In the genomic region with DNA sequence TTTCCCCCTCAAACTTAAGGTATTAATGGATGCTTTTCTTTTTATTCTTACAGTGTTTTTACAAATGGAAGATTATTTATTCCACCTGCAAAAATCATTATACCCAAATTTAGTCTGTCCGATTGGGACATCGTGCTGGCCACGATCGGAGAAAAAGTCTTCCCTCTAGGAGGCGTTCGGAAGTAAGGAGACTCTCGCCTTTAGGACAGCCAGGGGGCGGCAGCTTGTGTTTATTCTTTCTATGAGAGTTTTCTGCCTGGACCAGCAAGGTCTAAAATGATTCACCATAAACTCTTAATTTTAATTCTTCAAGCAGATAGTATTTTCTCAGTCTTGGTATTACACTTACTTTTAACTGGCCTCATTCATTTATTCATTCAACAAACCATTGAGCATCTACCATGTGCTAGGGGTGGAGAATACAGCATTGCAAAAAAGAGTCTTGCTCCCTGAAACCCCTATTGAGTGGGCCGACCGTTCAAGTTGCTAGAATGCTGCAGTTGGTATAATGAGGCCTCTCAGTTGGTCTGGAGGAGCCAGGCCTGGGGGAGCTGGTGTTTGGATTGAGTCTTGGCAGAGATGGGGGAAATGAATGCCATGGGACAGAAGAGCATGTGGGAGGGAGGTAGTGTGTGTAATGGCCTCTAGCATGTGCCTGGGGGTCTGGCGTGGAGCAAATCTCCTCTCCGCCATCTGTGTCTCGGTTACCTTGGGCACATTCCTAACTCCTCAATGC, we compare ENCODE assay signal across 31 cellular contexts. TPM values are rescaled to one million over a fixed set of nuclear protein-coding genes. Genes with fewer than 3 reads are reported as not detected.
"Had no signal": no experiment of that assay in that cellular context is flagged by ENCODE, and none has a peak within 500 bp of the region (broad histone marks: within the 10 kb centered on the region; RNA-seq: fewer than 3 reads in every experiment).

No MANE protein-coding gene starts in this region.

- DNase-seq: activated CD4-positive, alpha-beta memory T cell treated with anti-CD3 and anti-CD28 coated beads for 36 hours; activated CD4-positive, alpha-beta T cell treated with anti-CD3 and anti-CD28 coated beads, Interleukin-2, amount 10 ng/mL, durations not matched to agents 24 days and 14 days; activated CD4-positive, CD25-positive, alpha-beta regulatory T cell treated with anti-CD3 and anti-CD28 coated beads, Interleukin-2, amount 50 U/mL, for 72 hours; activated CD8-positive, alpha-beta memory T cell treated with anti-CD3 and anti-CD28 coated beads, Interleukin-2, amount 50 U/mL, for 48 hours; activated gamma-delta T cell; activated naive CD8-positive, alpha-beta T cell treated with anti-CD3 and anti-CD28 coated beads, Interleukin-2, amount 10 ng/mL, durations not matched to agents 7 days and 5 days; activated T-cell treated with anti-CD3 and anti-CD28 coated beads, Interleukin-2, amount 50 U/mL, for 24 hours; foreskin keratinocyte; heart right ventricle; left ventricle myocardium inferior; pancreas; retina; sigmoid colon; stimulated activated CD4-positive, alpha-beta T cell treated with anti-CD3 and anti-CD28 coated beads, Interleukin-15, amount 100 ng/mL, for 24 hours; stimulated activated naive CD4-positive, alpha-beta T cell; T-helper 17 cell; transverse colon had no signal

- H3K27ac Mint-ChIP-seq: activated CD4-positive, alpha-beta memory T cell treated with anti-CD3 and anti-CD28 coated beads for 36 hours; activated CD4-positive, alpha-beta T cell treated with anti-CD3 and anti-CD28 coated beads, Interleukin-2, amount 10 ng/mL, durations not matched to agents 24 days and 14 days; activated naive CD4-positive, alpha-beta T cell treated with anti-CD3 and anti-CD28 coated beads, Interleukin-2, amount 10 ng/mL, durations not matched to agents 7 days and 5 days; activated naive CD8-positive, alpha-beta T cell treated with anti-CD3 and anti-CD28 coated beads, Interleukin-2, amount 10 ng/mL, durations not matched to agents 7 days and 5 days; activated T-cell treated with anti-CD3 and anti-CD28 coated beads, Interleukin-2, amount 50 U/mL, for 24 hours; brain; dendritic cell treated with granulocyte-macrophage colony-stimulating factor and Interleukin-4, amounts not matched to agents 40 ng/mL and 50 ng/mL, for 4 days; nephron; T-helper 17 cell had no signal

- H3K4me3 Mint-ChIP-seq: activated CD4-positive, alpha-beta memory T cell treated with anti-CD3 and anti-CD28 coated beads for 36 hours; activated CD4-positive, alpha-beta T cell treated with anti-CD3 and anti-CD28 coated beads, Interleukin-2, amount 10 ng/mL, durations not matched to agents 24 days and 14 days; activated naive CD4-positive, alpha-beta T cell treated with anti-CD3 and anti-CD28 coated beads, Interleukin-2, amount 10 ng/mL, durations not matched to agents 7 days and 5 days; activated naive CD8-positive, alpha-beta T cell treated with anti-CD3 and anti-CD28 coated beads, Interleukin-2, amount 10 ng/mL, durations not matched to agents 7 days and 5 days; activated T-cell treated with anti-CD3 and anti-CD28 coated beads, Interleukin-2, amount 50 U/mL, for 24 hours; brain; dendritic cell treated with granulocyte-macrophage colony-stimulating factor and Interleukin-4, amounts not matched to agents 40 ng/mL and 50 ng/mL, for 4 days; nephron; T-helper 17 cell had no signal

- H3K4me3 ChIP-seq: ascending aorta, esophagus muscularis mucosa, heart right ventricle, left ventricle myocardium inferior, lung, pancreas, prostate gland, sigmoid colon, smooth muscle cell, transverse colon had no signal

- H3K9me3 Mint-ChIP-seq: activated CD4-positive, alpha-beta memory T cell treated with anti-CD3 and anti-CD28 coated beads for 36 hours; activated CD4-positive, alpha-beta T cell treated with anti-CD3 and anti-CD28 coated beads, Interleukin-2, amount 10 ng/mL, durations not matched to agents 24 days and 14 days; activated naive CD4-positive, alpha-beta T cell treated with anti-CD3 and anti-CD28 coated beads, Interleukin-2, amount 10 ng/mL, durations not matched to agents 7 days and 5 days; activated naive CD8-positive, alpha-beta T cell treated with anti-CD3 and anti-CD28 coated beads, Interleukin-2, amount 10 ng/mL, durations not matched to agents 7 days and 5 days; activated T-cell treated with anti-CD3 and anti-CD28 coated beads, Interleukin-2, amount 50 U/mL, for 24 hours; dendritic cell treated with granulocyte-macrophage colony-stimulating factor and Interleukin-4, amounts not matched to agents 40 ng/mL and 50 ng/mL, for 4 days had no signal

- H3K9me3 ChIP-seq: ascending aorta, esophagus muscularis mucosa, heart right ventricle, left ventricle myocardium inferior, neutrophil, pancreas, prostate gland, sigmoid colon, transverse colon had no signal

- ATAC-seq: foreskin keratinocyte, heart right ventricle, pancreas, T-helper 17 cell had no signal

- H3K4me2 ChIP-seq: smooth muscle cell had no signal

- H3K36me3 Mint-ChIP-seq: activated CD4-positive, alpha-beta memory T cell treated with anti-CD3 and anti-CD28 coated beads for 36 hours; activated naive CD4-positive, alpha-beta T cell treated with anti-CD3 and anti-CD28 coated beads, Interleukin-2, amount 10 ng/mL, durations not matched to agents 7 days and 5 days; activated naive CD8-positive, alpha-beta T cell treated with anti-CD3 and anti-CD28 coated beads, Interleukin-2, amount 10 ng/mL, durations not matched to agents 7 days and 5 days; brain had no signal

- H3K36me3 ChIP-seq: ascending aorta, esophagus muscularis mucosa, heart right ventricle, left ventricle myocardium inferior, neutrophil, pancreas, prostate gland, sigmoid colon, transverse colon had no signal

- H3K27me3 ChIP-seq: ascending aorta, foreskin keratinocyte, neutrophil, sigmoid colon, transverse colon had no signal

- H3K27ac ChIP-seq: ascending aorta, esophagus muscularis mucosa, foreskin keratinocyte, heart right ventricle, left ventricle myocardium inferior, neutrophil, pancreas, prostate gland, sigmoid colon, transverse colon had no signal

- H3K27me3 Mint-ChIP-seq: dendritic cell treated with granulocyte-macrophage colony-stimulating factor and Interleukin-4, amounts not matched to agents 40 ng/mL and 50 ng/mL, for 4 days had no signal

- H3K4me1 Mint-ChIP-seq: activated CD4-positive, alpha-beta T cell treated with anti-CD3 and anti-CD28 coated beads, Interleukin-2, amount 10 ng/mL, durations not matched to agents 24 days and 14 days; activated naive CD4-positive, alpha-beta T cell treated with anti-CD3 and anti-CD28 coated beads, Interleukin-2, amount 10 ng/mL, durations not matched to agents 7 days and 5 days; activated naive CD8-positive, alpha-beta T cell treated with anti-CD3 and anti-CD28 coated beads, Interleukin-2, amount 10 ng/mL, durations not matched to agents 7 days and 5 days; brain; nephron; T-helper 17 cell had no signal

- H3K4me1 ChIP-seq: ascending aorta, esophagus muscularis mucosa, foreskin keratinocyte, heart right ventricle, left ventricle myocardium inferior, pancreas, prostate gland, sigmoid colon, transverse colon had no signal

RNA-seq across cellular contexts. Expression of gene DCDC2C, which starts 38.7 kb away (rescaled TPM):
- total RNA-seq: activated CD4-positive, alpha-beta memory T cell treated with anti-CD3 and anti-CD28 coated beads for 36 hours; activated CD4-positive, alpha-beta T cell treated with anti-CD3 and anti-CD28 coated beads, Interleukin-2, amount 10 ng/mL, durations not matched to agents 24 days and 14 days; activated naive CD8-positive, alpha-beta T cell treated with anti-CD3 and anti-CD28 coated beads, Interleukin-2, amount 10 ng/mL, durations not matched to agents 7 days and 5 days; cardiac septum; cerebellum; foreskin keratinocyte; glomerular endothelial cell; left ventricle myocardium inferior; mesenteric fat pad; pancreas; smooth muscle cell; T-helper 17 cell; transverse colon had no signal
- polyA plus RNA-seq: foreskin keratinocyte, heart right ventricle, lung, pancreas, sigmoid colon, smooth muscle cell had no signal
